1 cellular context compared by ENCODE assay signal in the genomic region with DNA sequence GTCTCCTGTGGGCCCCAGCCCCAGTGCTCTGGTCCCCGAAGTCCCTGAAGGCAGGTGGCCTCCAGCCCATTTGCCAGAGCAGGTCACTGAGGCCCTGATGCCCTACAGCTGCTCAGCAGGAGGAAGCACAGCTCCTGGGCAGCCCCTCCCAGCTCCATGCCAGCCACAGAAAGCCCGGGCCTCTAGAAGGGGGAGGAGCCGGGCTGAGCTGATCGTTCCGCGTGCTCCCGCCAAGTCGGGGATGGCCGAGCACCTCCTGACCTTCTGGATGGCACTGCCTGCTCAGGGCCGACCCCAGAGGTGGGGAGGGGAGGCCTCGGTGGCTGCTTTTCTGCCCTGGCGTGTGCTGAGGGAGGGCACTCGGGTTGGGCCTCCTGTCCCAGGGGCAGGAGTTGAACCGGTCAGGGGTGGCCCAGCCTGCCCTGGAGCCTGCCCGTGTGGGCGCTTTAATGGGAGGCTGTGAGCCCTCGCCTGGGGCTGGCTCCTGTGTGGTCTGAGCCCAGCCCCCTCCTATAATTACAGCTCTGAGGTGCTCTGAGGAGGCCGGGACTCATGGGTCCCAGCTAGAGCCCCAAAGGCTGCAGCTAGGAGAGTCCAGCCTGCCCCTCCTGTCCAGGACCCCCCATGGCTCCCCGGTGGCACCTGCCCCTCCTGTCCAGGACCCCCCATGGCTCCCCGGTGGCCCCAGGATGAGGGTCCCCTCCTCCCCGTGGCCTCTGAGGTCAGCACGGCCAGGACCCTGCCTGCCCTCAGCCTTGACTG.
TF ChIP-seq lines count a peak whose summit lies in the region.

No MANE protein-coding gene starts in this region.

TF ChIP-seq in GM23338, 12 proteins besides CTCF, POLR2A, EP300 and RAD21 (continued from another document):
- TF ChIP-seq, protein P1, sequence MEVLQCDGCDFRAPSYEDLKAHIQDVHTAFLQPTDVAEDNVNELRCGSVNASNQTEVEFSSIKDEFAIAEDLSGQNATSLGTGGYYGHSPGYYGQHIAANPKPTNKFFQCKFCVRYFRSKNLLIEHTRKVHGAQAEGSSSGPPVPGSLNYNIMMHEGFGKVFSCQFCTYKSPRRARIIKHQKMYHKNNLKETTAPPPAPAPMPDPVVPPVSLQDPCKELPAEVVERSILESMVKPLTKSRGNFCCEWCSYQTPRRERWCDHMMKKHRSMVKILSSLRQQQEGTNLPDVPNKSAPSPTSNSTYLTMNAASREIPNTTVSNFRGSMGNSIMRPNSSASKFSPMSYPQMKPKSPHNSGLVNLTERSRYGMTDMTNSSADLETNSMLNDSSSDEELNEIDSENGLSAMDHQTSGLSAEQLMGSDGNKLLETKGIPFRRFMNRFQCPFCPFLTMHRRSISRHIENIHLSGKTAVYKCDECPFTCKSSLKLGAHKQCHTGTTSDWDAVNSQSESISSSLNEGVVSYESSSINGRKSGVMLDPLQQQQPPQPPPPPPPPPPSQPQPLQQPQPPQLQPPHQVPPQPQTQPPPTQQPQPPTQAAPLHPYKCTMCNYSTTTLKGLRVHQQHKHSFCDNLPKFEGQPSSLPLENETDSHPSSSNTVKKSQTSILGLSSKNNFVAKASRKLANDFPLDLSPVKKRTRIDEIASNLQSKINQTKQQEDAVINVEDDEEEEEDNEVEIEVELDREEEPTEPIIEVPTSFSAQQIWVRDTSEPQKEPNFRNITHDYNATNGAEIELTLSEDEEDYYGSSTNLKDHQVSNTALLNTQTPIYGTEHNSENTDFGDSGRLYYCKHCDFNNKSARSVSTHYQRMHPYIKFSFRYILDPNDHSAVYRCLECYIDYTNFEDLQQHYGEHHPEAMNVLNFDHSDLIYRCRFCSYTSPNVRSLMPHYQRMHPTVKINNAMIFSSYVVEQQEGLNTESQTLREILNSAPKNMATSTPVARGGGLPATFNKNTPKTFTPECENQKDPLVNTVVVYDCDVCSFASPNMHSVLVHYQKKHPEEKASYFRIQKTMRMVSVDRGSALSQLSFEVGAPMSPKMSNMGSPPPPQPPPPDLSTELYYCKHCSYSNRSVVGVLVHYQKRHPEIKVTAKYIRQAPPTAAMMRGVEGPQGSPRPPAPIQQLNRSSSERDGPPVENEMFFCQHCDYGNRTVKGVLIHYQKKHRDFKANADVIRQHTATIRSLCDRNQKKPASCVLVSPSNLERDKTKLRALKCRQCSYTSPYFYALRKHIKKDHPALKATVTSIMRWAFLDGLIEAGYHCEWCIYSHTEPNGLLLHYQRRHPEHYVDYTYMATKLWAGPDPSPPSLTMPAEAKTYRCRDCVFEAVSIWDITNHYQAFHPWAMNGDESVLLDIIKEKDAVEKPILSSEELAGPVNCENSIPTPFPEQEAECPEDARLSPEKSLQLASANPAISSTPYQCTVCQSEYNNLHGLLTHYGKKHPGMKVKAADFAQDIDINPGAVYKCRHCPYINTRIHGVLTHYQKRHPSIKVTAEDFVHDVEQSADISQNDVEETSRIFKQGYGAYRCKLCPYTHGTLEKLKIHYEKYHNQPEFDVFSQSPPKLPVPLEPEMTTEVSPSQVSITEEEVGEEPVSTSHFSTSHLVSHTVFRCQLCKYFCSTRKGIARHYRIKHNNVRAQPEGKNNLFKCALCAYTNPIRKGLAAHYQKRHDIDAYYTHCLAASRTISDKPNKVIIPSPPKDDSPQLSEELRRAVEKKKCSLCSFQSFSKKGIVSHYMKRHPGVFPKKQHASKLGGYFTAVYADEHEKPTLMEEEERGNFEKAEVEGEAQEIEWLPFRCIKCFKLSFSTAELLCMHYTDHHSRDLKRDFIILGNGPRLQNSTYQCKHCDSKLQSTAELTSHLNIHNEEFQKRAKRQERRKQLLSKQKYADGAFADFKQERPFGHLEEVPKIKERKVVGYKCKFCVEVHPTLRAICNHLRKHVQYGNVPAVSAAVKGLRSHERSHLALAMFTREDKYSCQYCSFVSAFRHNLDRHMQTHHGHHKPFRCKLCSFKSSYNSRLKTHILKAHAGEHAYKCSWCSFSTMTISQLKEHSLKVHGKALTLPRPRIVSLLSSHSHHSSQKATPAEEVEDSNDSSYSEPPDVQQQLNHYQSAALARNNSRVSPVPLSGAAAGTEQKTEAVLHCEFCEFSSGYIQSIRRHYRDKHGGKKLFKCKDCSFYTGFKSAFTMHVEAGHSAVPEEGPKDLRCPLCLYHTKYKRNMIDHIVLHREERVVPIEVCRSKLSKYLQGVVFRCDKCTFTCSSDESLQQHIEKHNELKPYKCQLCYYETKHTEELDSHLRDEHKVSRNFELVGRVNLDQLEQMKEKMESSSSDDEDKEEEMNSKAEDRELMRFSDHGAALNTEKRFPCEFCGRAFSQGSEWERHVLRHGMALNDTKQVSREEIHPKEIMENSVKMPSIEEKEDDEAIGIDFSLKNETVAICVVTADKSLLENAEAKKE (CRISPR knock-in tag; IDR thresholded peaks at IDR 0.05) = no peak
- no peak for TF ChIP-seq REST (IDR thresholded peaks at IDR 0.05; ENCODE audit: unreplicated experiment)
- TF ChIP-seq JUNB (IDR thresholded peaks at IDR 0.05; ENCODE audit: unreplicated experiment) = no peak
- TF ChIP-seq EZH2 (IDR thresholded peaks at IDR 0.05; ENCODE audit: low read depth, unreplicated experiment) = no peak
